In the genomic region with DNA sequence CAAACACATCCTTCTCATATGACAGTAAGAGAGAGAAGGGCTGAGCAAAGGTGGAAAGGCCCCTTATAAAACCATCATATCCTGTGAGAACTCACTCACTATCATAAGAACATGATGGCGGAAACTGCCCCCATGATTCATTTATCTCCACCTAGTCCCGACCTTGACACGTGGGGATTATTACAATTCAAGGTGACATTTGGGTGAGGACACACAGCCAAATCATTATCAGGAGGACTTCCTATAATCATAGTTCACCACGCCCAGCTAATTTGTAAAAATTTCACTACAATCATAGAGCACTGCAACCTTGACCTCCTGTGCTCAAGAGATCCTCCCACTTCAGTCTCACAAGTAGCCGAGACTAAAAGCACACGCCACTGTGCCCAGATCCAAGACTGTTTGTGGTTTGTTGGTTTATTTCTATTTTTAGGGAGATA, we compare ENCODE assay signal across 10 cellular contexts.
A peak's percentile ranks its signal among the peaks of the same experiment; 100 is the strongest.
DNase-seq lines count a peak whose midpoint lies in the region; ATAC-seq and TF ChIP-seq lines count a peak whose summit lies in the region.
"Had no signal": no experiment of that assay in that cellular context is flagged by ENCODE, and none has a peak within 500 bp of the region (broad histone marks: within the 10 kb centered on the region; RNA-seq: fewer than 3 reads in every experiment).

No MANE protein-coding gene starts in this region.

- H3K4me3 ChIP-seq in OCI-LY3 (ENCODE audit: low read length) (no peak overlapping the region), esophagus muscularis mucosa (no peak overlapping the region), psoas muscle (no peak overlapping the region), SJCRH30 (no peak overlapping the region)

- no peak overlapping the region for H3K4ac ChIP-seq in H9 (ENCODE audit: low read depth, low read length)

- H2AFZ ChIP-seq in H9 (ENCODE audit: low read length) (no peak overlapping the region), OCI-LY3 (ENCODE audit: low read depth, low read length) (no peak overlapping the region)

- H2BK120ac ChIP-seq in H9 (ENCODE audit: low read depth, low read length, poor library complexity, severe bottlenecking): no peak overlapping the region

- H2BK15ac ChIP-seq in H9 (ENCODE audit: low read depth, low read length): no peak overlapping the region

- peaks cover 27 to 41% (median 27%) of the 10 kb centered on the region in 3 experiments for H3K36me3 Mint-ChIP-seq in H9 (ENCODE audit: insufficient read depth in 1 of 3, low read depth in 3 of 3)

- intact Hi-C loops in esophagus muscularis mucosa (cut with DNase I): no loop called here
- intact Hi-C loops in psoas muscle (cut with DNase I): no loop called here

- H3K9me3 Mint-ChIP-seq in H9: no peaks in the 10 kb centered on the region

- H3K36me3 ChIP-seq in OCI-LY3 (replicated peaks; ENCODE audit: low read depth, low read length) (no peaks in the 10 kb centered on the region), esophagus muscularis mucosa (peaks cover 0 to 8% (median 2%) of the 10 kb centered on the region in 4 donors), psoas muscle (ENCODE audit: insufficient read depth in 1 of 2, low read depth in 1 of 2) (peaks cover 0 to 5% of the 10 kb centered on the region in 2 donors), SJCRH30 (no peaks in the 10 kb centered on the region)

- no CpG with 5 or more reads among the region's 6 CpGs for WGBS in H9 (ENCODE audit: extremely low coverage, insufficient read length, low lambda C conversion rate)
- WGBS in esophagus muscularis mucosa: 68% methylated on average over 6 of the region's 6 CpGs
- WGBS in psoas muscle, 3 donors: 62 to 77% (median 63%) methylated on average over 6 of the region's 6 CpGs

- no peaks in the 10 kb centered on the region for H3K23me2 ChIP-seq in H9 (ENCODE audit: insufficient read length, low read depth, low read length, poor library complexity, severe bottlenecking)

- H3K27ac ChIP-seq in H9 (ENCODE audit: insufficient read length, low read depth, low read length): no peak overlapping the region
- no peak overlapping the region for H3K27ac ChIP-seq in OCI-LY3 (ENCODE audit: low read length)
- peak overlapping the region in 3 of 4 donors; percentile 6 to 55 (median 20) for H3K27ac ChIP-seq in esophagus muscularis mucosa (replicated peaks in 1 of 4)
- peak overlapping the region; percentile 52 for H3K27ac ChIP-seq in psoas muscle
- H3K27ac ChIP-seq in SJCRH30: no peak overlapping the region

- H3K79me2 ChIP-seq in H9 (ENCODE audit: insufficient read depth, low read length) (peaks cover 30% of the 10 kb centered on the region; the same call in 1 of the 2 replicates), OCI-LY3 (ENCODE audit: low read length) (peaks cover 6% of the 10 kb centered on the region; the same call in 1 of the 2 replicates)

- no peaks in the 10 kb centered on the region for H3K27me3 Mint-ChIP-seq in H9 (ENCODE audit: low read depth)

- H3K14ac ChIP-seq in H9 (ENCODE audit: insufficient read depth, low read length): no peak overlapping the region

- H4K8ac ChIP-seq in H9 (replicated peaks; ENCODE audit: insufficient read length, low read depth, low read length): no peak overlapping the region

- DNase-seq in H9 (no peak), esophagus muscularis mucosa (ENCODE audit: extremely low spot score) (no peak), psoas muscle (no peak), DMS114 treated with DMSO at 0.1 percent for 48 hours (lab: John Stamatoyannopoulos, UW; ENCODE audit: unreplicated experiment) (no peak), SJCRH30 (no peak)
- DNase-seq: amygdala, DMS53, SHP77 had no signal

- H4K5ac ChIP-seq in H9 (ENCODE audit: insufficient read length, low read depth, low read length): no peak overlapping the region

- no peak overlapping the region for H4K91ac ChIP-seq in H9 (ENCODE audit: insufficient read length, low read depth, low read length)

- peak overlapping the region in 2 of 3 experiments; percentile 54 to 64; a peak in 3 of 7 replicates for H3K27ac Mint-ChIP-seq in H9

- TF ChIP-seq EP300 in esophagus muscularis mucosa (IDR thresholded peaks at IDR 0.05): no peak

- no peak overlapping the region for H3K9ac ChIP-seq in H9 (ENCODE audit: extremely low read depth, insufficient read length, low read length)
- no peak overlapping the region for H3K9ac ChIP-seq in OCI-LY3 (ENCODE audit: low read length)

- H3K27me3 ChIP-seq in H9 (ENCODE audit: insufficient read depth, low read length) (no peaks in the 10 kb centered on the region), OCI-LY3 (ENCODE audit: low read depth, low read length) (no peaks in the 10 kb centered on the region), esophagus muscularis mucosa (no peaks in the 10 kb centered on the region), psoas muscle (ENCODE audit: insufficient read depth in 3 of 3, low read length in 2 of 3) (no peaks in the 10 kb centered on the region), SJCRH30 (no peaks in the 10 kb centered on the region)

- H3K23ac ChIP-seq in H9 (ENCODE audit: insufficient read length, low read depth, low read length): no peak overlapping the region

- no peak overlapping the region for H3T11ph ChIP-seq in H9 (ENCODE audit: low read length)

- no peak overlapping the region for H2BK20ac ChIP-seq in H9 (ENCODE audit: low read depth, low read length, poor library complexity, severe bottlenecking)

- peak in 2 of 4 donors; percentile 10 to 35 for ATAC-seq in psoas muscle
- ATAC-seq in HG02610 (IDR thresholded peaks at IDR 0.05; ENCODE audit: unreplicated experiment): no peak

- H3K56ac ChIP-seq in H9 (ENCODE audit: insufficient read length, low read depth, low read length): no peak overlapping the region

- H2BK12ac ChIP-seq in H9 (ENCODE audit: insufficient read length, low read depth, low read length): no peak overlapping the region

- H4K20me1 ChIP-seq in H9 (ENCODE audit: control insufficient read depth, insufficient read depth, insufficient read length) (no peaks in the 10 kb centered on the region), OCI-LY3 (ENCODE audit: insufficient read depth, low read length) (peaks cover 11% of the 10 kb centered on the region)

- H2AK5ac ChIP-seq in H9 (ENCODE audit: insufficient read length, low read length): no peak overlapping the region

- no peaks in the 10 kb centered on the region for H3K9me3 ChIP-seq in H9 (ENCODE audit: control insufficient read depth, low read depth, low read length)
- no peaks in the 10 kb centered on the region for H3K9me3 ChIP-seq in OCI-LY3 (ENCODE audit: insufficient read depth, low read length)
- H3K9me3 ChIP-seq in esophagus muscularis mucosa: no peaks in the 10 kb centered on the region
- H3K9me3 ChIP-seq in psoas muscle: no peaks in the 10 kb centered on the region
- no peaks in the 10 kb centered on the region for H3K9me3 ChIP-seq in SJCRH30 (replicated peaks)

- TF ChIP-seq POLR2A in esophagus muscularis mucosa (IDR thresholded peaks at IDR 0.05; ENCODE audit: low read depth): no peak

- no peak overlapping the region for H2BK5ac ChIP-seq in H9 (ENCODE audit: insufficient read length, low read length)

- H3K4me2 ChIP-seq in H9 (ENCODE audit: insufficient read depth, insufficient read length, low read length): no peak overlapping the region
- 0 out of 2 replicates have a peak overlapping the region, but pooled peaks have one; percentile 2 for H3K4me2 ChIP-seq in OCI-LY3 (ENCODE audit: low read length)

- no peak overlapping the region for H3K4me3 Mint-ChIP-seq in H9

- H3K18ac ChIP-seq in H9 (ENCODE audit: insufficient read length, low read depth, low read length): no peak overlapping the region

- peaks cover 22 to 27% of the 10 kb centered on the region in 2 experiments; a peak in 3 of 4 replicates for H3K4me1 Mint-ChIP-seq in H9

- H3K4me1 ChIP-seq in H9 (ENCODE audit: insufficient read depth, low read length) (no peaks in the 10 kb centered on the region), OCI-LY3 (ENCODE audit: low read length) (peaks cover 18% of the 10 kb centered on the region), esophagus muscularis mucosa (peaks cover 25 to 41% (median 37%) of the 10 kb centered on the region in 4 donors), psoas muscle (peaks cover 34% of the 10 kb centered on the region), SJCRH30 (peaks cover 15% of the 10 kb centered on the region)

- TF ChIP-seq CTCF in H9 (conservative IDR thresholded peaks at IDR 0.05) (no peak), OCI-LY3 (IDR thresholded peaks at IDR 0.05; ENCODE audit: low read depth, low read length) (no peak), esophagus muscularis mucosa (IDR thresholded peaks at IDR 0.05) (no peak), psoas muscle (IDR thresholded peaks at IDR 0.05) (no peak)

- H3K79me1 ChIP-seq in H9 (ENCODE audit: insufficient read depth, low read depth, low read length, poor library complexity, severe bottlenecking): peaks cover 11% of the 10 kb centered on the region

Comparison
In these comparisons a context has a peak if more than half of its experiments do, and no peak if none do; other contexts are left out.
1. H3K27ac ChIP-seq: peak in esophagus muscularis mucosa (3 of 4) and psoas muscle (single experiment); none in H9 (single experiment), OCI-LY3 (single experiment) and SJCRH30 (single experiment).